Comparison of ENCODE assay signal across 8 cellular contexts in the genomic region with DNA sequence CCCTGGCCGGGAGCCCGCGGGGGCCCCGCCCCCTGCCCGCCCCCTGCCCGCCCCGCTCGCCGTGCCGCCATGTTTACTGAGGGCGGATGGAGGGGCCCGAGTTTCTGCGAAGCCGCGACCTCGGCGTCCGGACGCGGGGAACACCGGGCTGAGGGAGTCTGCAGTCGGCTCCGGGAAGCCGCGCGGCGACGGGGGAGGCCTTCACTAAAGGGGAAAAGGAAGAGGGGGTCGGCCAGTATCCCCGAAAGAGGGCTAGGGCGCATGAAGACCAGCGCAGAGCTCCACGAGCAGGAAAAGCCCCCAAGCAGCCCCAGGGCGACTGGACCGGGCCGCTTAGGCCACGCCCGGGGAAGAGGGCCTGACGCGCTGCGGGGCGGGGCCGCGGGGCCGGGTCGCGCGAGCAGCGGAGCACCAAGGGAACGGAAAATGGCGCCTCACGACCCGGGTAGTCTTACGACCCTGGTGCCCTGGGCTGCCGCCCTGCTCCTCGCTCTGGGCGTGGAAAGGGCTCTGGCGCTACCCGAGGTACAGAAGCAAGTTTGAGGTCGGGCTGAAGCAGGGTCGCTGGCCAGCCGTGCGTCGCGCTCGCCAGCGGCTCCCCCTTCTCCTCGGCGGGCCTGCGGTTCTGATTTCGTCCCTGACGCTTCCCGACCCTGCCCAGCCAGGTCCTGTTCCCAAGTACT. TPM values are rescaled to one million over a fixed set of nuclear protein-coding genes. Genes with fewer than 3 reads are reported as not detected.
DNase-seq lines count a peak whose midpoint lies in the region; ATAC-seq, FAIRE-seq and TF ChIP-seq lines count a peak whose summit lies in the region.

A gene with protein sequence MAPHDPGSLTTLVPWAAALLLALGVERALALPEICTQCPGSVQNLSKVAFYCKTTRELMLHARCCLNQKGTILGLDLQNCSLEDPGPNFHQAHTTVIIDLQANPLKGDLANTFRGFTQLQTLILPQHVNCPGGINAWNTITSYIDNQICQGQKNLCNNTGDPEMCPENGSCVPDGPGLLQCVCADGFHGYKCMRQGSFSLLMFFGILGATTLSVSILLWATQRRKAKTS (plus strand): TSS at position 99 of the 683 bp plus-strand sequence. CDS start 328 bp downstream, at position 427.
A gene (minus strand): TSS at position 326 of the 683 bp plus-strand sequence. CDS start 4,618 bp downstream, outside the sequence.

- H2BK15ac ChIP-seq in IMR-90 (ENCODE audit: low read depth, low read length), result no peak within 1 kb of the TSS; the same call in 2 of the 3 replicates

- DNase-seq in DMS 273 treated with DMSO at 0.1 percent for 48 hours (lab: John Stamatoyannopoulos, UW) (peak; percentile 58), IMR-90 (peak; percentile 81), activated T-cell treated with anti-CD3 and anti-CD28 coated beads for 1 hour (ENCODE audit: low read depth) (peak; percentile 79), endothelial cell of umbilical vein (ENCODE audit: low read depth, low spot score) (peak; percentile 92), middle frontal gyrus (ENCODE audit: extremely low spot score, low spot score) (peak; percentile 87)
- peak; percentile 76 to 79 for DNase-seq in stimulated activated CD8-positive, alpha-beta memory T cell treated with anti-CD3 and anti-CD28 coated beads, Interleukin-2, amount 100 ng/mL, for 1 hour (ENCODE audit: low read depth in 2 of 2)

- 0% methylated on average over 47 of the region's 73 CpGs; no CpG with 5 or more reads in 1 of the 2 experiments for WGBS in IMR-90 (ENCODE audit: extremely low coverage in 2 of 2, insufficient read length in 1 of 2), 2 experiments

- H4K20me1 ChIP-seq in IMR-90 (ENCODE audit: insufficient read depth, low read length) (no peaks in the 10 kb centered on the region), OCI-LY3 (ENCODE audit: insufficient read depth, low read length) (no peaks in the 10 kb centered on the region), endothelial cell of umbilical vein (replicated peaks; ENCODE audit: control insufficient read depth, extremely low read depth, insufficient read depth, low read length) (no peaks in the 10 kb centered on the region)

- H3K4me1 ChIP-seq in IMR-90 (ENCODE audit: control insufficient read depth, insufficient read depth, low read length) (peaks cover 8% of the 10 kb centered on the region), OCI-LY3 (ENCODE audit: low read length) (peaks cover 17% of the 10 kb centered on the region), endothelial cell of umbilical vein (ENCODE audit: control insufficient read depth, extremely low read depth, insufficient read depth, low read length) (peaks cover 17% of the 10 kb centered on the region)

- ATAC-seq in GM21529 (IDR thresholded peaks at IDR 0.05; ENCODE audit: unreplicated experiment), result peak; percentile 81
- peak; percentile 96 for ATAC-seq in IMR-90 (ENCODE audit: low read depth)

- peak within 1 kb of the TSS; percentile 99 for H3K27ac ChIP-seq in IMR-90 (ENCODE audit: insufficient read depth, low read length)
- H3K27ac ChIP-seq in OCI-LY3 (ENCODE audit: low read length), result peak within 1 kb of the TSS; percentile 76
- H3K27ac ChIP-seq in endothelial cell of umbilical vein (ENCODE audit: insufficient read depth, low read depth, low read length), result peak within 1 kb of the TSS; percentile 89

- H4K91ac ChIP-seq in IMR-90 (ENCODE audit: insufficient read depth, low read depth, low read length), result peak within 1 kb of the TSS; percentile 93

- dilution Hi-C loops in IMR-90 (cut with HindIII; ENCODE audit: low sequenced_read_pairs, unreplicated experiment), result no loop called here
- dilution Hi-C loops in endothelial cell of umbilical vein (cut with MboI; ENCODE audit: extremely low pct_ligation_motif_present, low sequenced_read_pairs), result no loop called here

- TF ChIP-seq POLR2A in IMR-90 (IDR thresholded peaks at IDR 0.05; ENCODE audit: low read depth, low read length) (peak; percentile 89), endothelial cell of umbilical vein (IDR thresholded peaks at IDR 0.05; ENCODE audit: low read depth, low read length) (peak; percentile 98)

- peaks cover 16% of the 10 kb centered on the region for H3K36me3 ChIP-seq in IMR-90 (ENCODE audit: control insufficient read depth, insufficient read depth, low read length)
- H3K36me3 ChIP-seq in OCI-LY3 (replicated peaks; ENCODE audit: low read depth, low read length), result peaks cover 19% of the 10 kb centered on the region
- peaks cover 9 to 13% of the 10 kb centered on the region in 2 experiments for H3K36me3 ChIP-seq in endothelial cell of umbilical vein (ENCODE audit: control insufficient read depth in 2 of 2, extremely low read depth in 1 of 2, insufficient read depth in 2 of 2, low read length in 2 of 2)

- intact Hi-C loops in IMR-90 (cut with micrococcal nuclease) (loop anchor here (1.0 to 2.0 kb wide), 2 partner anchors 69 to 114 kb away; no protein-coding TSS in a partner anchor), endothelial cell of umbilical vein (cut with micrococcal nuclease) (loop anchor here (1.0 to 5.0 kb wide), 8 partner anchors 75 to 168 kb away; a partner anchor contains a TSS)

- POLR2A ChIA-PET in IMR-90 (lab: Charles Lee; ENCODE audit: unreplicated experiment) (no interaction called here), endothelial cell of umbilical vein (lab: Charles Lee) (interaction anchor here (0.6 kb wide), 1 partner anchor 92 kb away, joined by 3 read pairs; no protein-coding TSS in a partner anchor)

- H3K56ac ChIP-seq in IMR-90 (ENCODE audit: extremely low read depth, insufficient read depth, low read length), result peak within 1 kb of the TSS; percentile 93

- no TSS peak for BruUV-seq in IMR-90 (replicated peaks; lab: Mats Ljungman, UMichigan)
- BruUV-seq in endothelial cell of umbilical vein (replicated peaks; lab: Mats Ljungman, UMichigan), result no TSS peak

- H2AK5ac ChIP-seq in IMR-90 (ENCODE audit: low read depth, low read length), result peak within 1 kb of the TSS; percentile 85

- H2AFZ ChIP-seq in IMR-90 (replicated peaks; ENCODE audit: low read length, poor library complexity) (peak within 1 kb of the TSS; percentile 96), OCI-LY3 (ENCODE audit: low read depth, low read length) (peak within 1 kb of the TSS; percentile 78), endothelial cell of umbilical vein (ENCODE audit: low read depth, low read length) (peak within 1 kb of the TSS; percentile 94)

- H3K9ac ChIP-seq in IMR-90 (ENCODE audit: low read depth, low read length) (peak within 1 kb of the TSS; percentile 99), OCI-LY3 (ENCODE audit: low read length) (peak within 1 kb of the TSS; percentile 83), endothelial cell of umbilical vein (replicated peaks; ENCODE audit: extremely low read depth, insufficient read depth, low read length) (peak within 1 kb of the TSS; percentile 94)

- peak within 1 kb of the TSS; percentile 88 for H2BK120ac ChIP-seq in IMR-90 (ENCODE audit: low read depth, low read length)

- peaks cover 21 to 36% of the 10 kb centered on the region in 2 experiments for H3K79me1 ChIP-seq in IMR-90 (ENCODE audit: low read depth in 1 of 2, low read length in 2 of 2)

- no peaks in the 10 kb centered on the region for H3K27me3 ChIP-seq in IMR-90 (ENCODE audit: control insufficient read depth, insufficient read depth, low read length)
- H3K27me3 ChIP-seq in OCI-LY3 (ENCODE audit: low read depth, low read length), result no peaks in the 10 kb centered on the region
- no peaks in the 10 kb centered on the region for H3K27me3 ChIP-seq in endothelial cell of umbilical vein (ENCODE audit: control insufficient read depth in 2 of 2, insufficient read depth in 2 of 2, low read length in 2 of 2)

- H3K4ac ChIP-seq in IMR-90 (ENCODE audit: low read depth, low read length), result peak within 1 kb of the TSS; percentile 92

- H4K5ac ChIP-seq in IMR-90 (ENCODE audit: low read depth, low read length), result peak within 1 kb of the TSS; percentile 98

- FAIRE-seq in endothelial cell of umbilical vein (lab: Jason Lieb, UNC), result peak; percentile 78

- no peak within 1 kb of the TSS for H2BK20ac ChIP-seq in IMR-90 (ENCODE audit: low read depth, low read length)

- peaks cover 9% of the 10 kb centered on the region for H3K9me1 ChIP-seq in IMR-90 (ENCODE audit: insufficient read depth, low read length)
- no peaks in the 10 kb centered on the region for H3K9me1 ChIP-seq in endothelial cell of umbilical vein (replicated peaks; ENCODE audit: control insufficient read depth, extremely low read depth, insufficient read depth, low read length)

- in situ Hi-C loops in IMR-90 (cut with MboI; ENCODE audit: low sequenced_read_pairs), result no loop called here

- peak within 1 kb of the TSS; percentile 97 for H3K4me2 ChIP-seq in IMR-90 (ENCODE audit: low read depth, low read length)
- peak within 1 kb of the TSS; percentile 92 for H3K4me2 ChIP-seq in OCI-LY3 (ENCODE audit: low read length)
- H3K4me2 ChIP-seq in endothelial cell of umbilical vein (ENCODE audit: insufficient read depth, low read length), result peak within 1 kb of the TSS; percentile 98

- H3K9me3 ChIP-seq in IMR-90 (ENCODE audit: control insufficient read depth, insufficient read depth, low read length) (no peaks in the 10 kb centered on the region), OCI-LY3 (ENCODE audit: insufficient read depth, low read length) (no peaks in the 10 kb centered on the region), endothelial cell of umbilical vein (replicated peaks; ENCODE audit: control insufficient read depth, insufficient read depth, low read length) (no peaks in the 10 kb centered on the region)

- peaks cover 21% of the 10 kb centered on the region for H3K79me2 ChIP-seq in OCI-LY3 (ENCODE audit: low read length)
- peaks cover 14% of the 10 kb centered on the region for H3K79me2 ChIP-seq in endothelial cell of umbilical vein (ENCODE audit: control insufficient read depth, insufficient read depth, low read length)

- H3K18ac ChIP-seq in IMR-90 (ENCODE audit: low read depth, low read length), result peak within 1 kb of the TSS; percentile 96

- H2AK9ac ChIP-seq in IMR-90 (replicated peaks; ENCODE audit: low read depth, low read length, poor library complexity), result peak within 1 kb of the TSS; percentile 84

- CTCF ChIA-PET in IMR-90 (lab: Yijun Ruan, JAX), result no interaction called here
- CTCF ChIA-PET in endothelial cell of umbilical vein (lab: Charles Lee), result interaction anchor here (1.1 to 1.8 kb wide), 4 partner anchors 17 to 91 kb away, joined by 4 to 7 read pairs (median 4); no protein-coding TSS in a partner anchor

- H4K8ac ChIP-seq in IMR-90 (ENCODE audit: low read depth in 2 of 2, low read length in 2 of 2), result peak within 1 kb of the TSS; percentile 84 to 99

- TF ChIP-seq RAD21 in IMR-90 (IDR thresholded peaks at IDR 0.05; ENCODE audit: low read length), result no peak

- H2BK5ac ChIP-seq in IMR-90 (ENCODE audit: low read depth, low read length, poor library complexity, severe bottlenecking), result peak within 1 kb of the TSS; percentile 92

- TF ChIP-seq CTCF in IMR-90 (conservative IDR thresholded peaks at IDR 0.05; ENCODE audit: low read depth, low read length) (no peak), OCI-LY3 (IDR thresholded peaks at IDR 0.05; ENCODE audit: low read depth, low read length) (no peak), endothelial cell of umbilical vein (IDR thresholded peaks at IDR 0.05; ENCODE audit: extremely low read depth in 1 of 2, insufficient read depth in 1 of 2, low read depth in 1 of 2, low read length in 2 of 2) (no peak)

- peak within 1 kb of the TSS; percentile 98 for H3K23ac ChIP-seq in IMR-90 (ENCODE audit: low read depth, low read length)

- H3K4me3 ChIP-seq in IMR-90 (ENCODE audit: insufficient read depth, low read depth, low read length) (peak within 1 kb of the TSS; percentile 96), OCI-LY3 (ENCODE audit: low read length) (peak within 1 kb of the TSS; percentile 88), endothelial cell of umbilical vein (replicated peaks in 1 of 3; ENCODE audit: insufficient read depth in 1 of 3, low read depth in 1 of 3, low read length in 3 of 3) (peak within 1 kb of the TSS; percentile 68 to 91 (median 88))

- peak within 1 kb of the TSS; percentile 99 for H3K14ac ChIP-seq in IMR-90 (replicated peaks; ENCODE audit: low read depth, low read length)

RNA-seq across cellular contexts. Expression of the first gene that starts in this region (rescaled TPM):
- total RNA-seq in IMR-90 (2012; rRNA removed) (138 and 144 TPM in 2 replicates), endothelial cell of umbilical vein (84.3 and 86.6 TPM in 2 replicates)
- polyA plus RNA-seq in IMR-90 (2012; rRNA removed) (165 and 173 TPM in 2 replicates), endothelial cell of umbilical vein (280 and 283 TPM in 2 replicates)
- polyA plus RNA-seq in IMR-90 (2012; cell fraction: cytosol; rRNA removed), result 185 and 186 TPM in 2 replicates
- polyA plus RNA-seq in IMR-90 (2012; cell fraction: nucleus; rRNA removed; ENCODE audit: low replicate concordance), result 48.3 and 110 TPM in 2 replicates
- polyA plus RNA-seq in endothelial cell of umbilical vein (2011; cell fraction: cytosol; rRNA removed), result 212 and 219 TPM in 2 replicates
- polyA plus RNA-seq in endothelial cell of umbilical vein (2011; cell fraction: nucleus; rRNA removed), result 103 and 120 TPM in 2 replicates
- polyA plus RNA-seq in endothelial cell of umbilical vein (2012), result 105 and 106 TPM in 2 replicates
- polyA minus RNA-seq in endothelial cell of umbilical vein, result 96.0 and 102 TPM in 2 replicates
- 84.5 TPM for polyA minus RNA-seq in endothelial cell of umbilical vein (2011; cell fraction: cytosol; rRNA and poly(A)+ RNA removed)
- polyA minus RNA-seq in endothelial cell of umbilical vein (2011; cell fraction: nucleus; rRNA and poly(A)+ RNA removed), result 38.5 and 46.4 TPM in 2 replicates

RNA-seq across cellular contexts. Expression of the second gene that starts in this region (rescaled TPM):
- 34.2 and 38.6 TPM in 2 replicates for total RNA-seq in IMR-90 (2012; rRNA removed)
- 28.8 and 30.6 TPM in 2 replicates for polyA plus RNA-seq in IMR-90 (2012; rRNA removed)
- polyA plus RNA-seq in IMR-90 (2012; cell fraction: cytosol; rRNA removed), result 17.7 and 19.8 TPM in 2 replicates
- 93.0 and 136 TPM in 2 replicates for polyA plus RNA-seq in IMR-90 (2012; cell fraction: nucleus; rRNA removed; ENCODE audit: low replicate concordance)
- total RNA-seq in endothelial cell of umbilical vein, result 42.7 and 52.0 TPM in 2 replicates
- polyA plus RNA-seq in endothelial cell of umbilical vein, result 76.8 and 92.5 TPM in 2 replicates
- polyA plus RNA-seq in endothelial cell of umbilical vein (2011; cell fraction: cytosol; rRNA removed), result 45.8 and 51.5 TPM in 2 replicates
- polyA plus RNA-seq in endothelial cell of umbilical vein (2011; cell fraction: nucleus; rRNA removed), result 208 and 221 TPM in 2 replicates
- polyA plus RNA-seq in endothelial cell of umbilical vein (2012), result 48.1 and 49.6 TPM in 2 replicates
- 113 and 125 TPM in 2 replicates for polyA minus RNA-seq in endothelial cell of umbilical vein
- 28.4 TPM for polyA minus RNA-seq in endothelial cell of umbilical vein (2011; cell fraction: cytosol; rRNA and poly(A)+ RNA removed)
- 45.2 and 56.7 TPM in 2 replicates for polyA minus RNA-seq in endothelial cell of umbilical vein (2011; cell fraction: nucleus; rRNA and poly(A)+ RNA removed)

Comparison
In these comparisons a context has a peak if more than half of its experiments do, and no peak if none do; other contexts are left out.
1. Peak in every context shown above with its lines: DNase-seq, ATAC-seq, H3K4me3 ChIP-seq and H3K27ac ChIP-seq.